Comparison of ENCODE assay signal across 15 cellular contexts in genomic region chr9:2153599-2154217, GRCh38.
"Had no signal": no experiment of that assay in that cellular context is flagged by ENCODE, and none has a peak within 500 bp of the region (broad histone marks: within the 10 kb centered on the region; RNA-seq: fewer than 3 reads in every experiment).

No MANE protein-coding gene starts in this region.

- H3K4me3 Mint-ChIP-seq: activated CD4-positive, alpha-beta T cell treated with anti-CD3 and anti-CD28 coated beads, Interleukin-2, amount 10 ng/mL, durations not matched to agents 7 days and 5 days; activated naive CD8-positive, alpha-beta T cell treated with anti-CD3 and anti-CD28 coated beads, Interleukin-2, amount 50 U/mL, for 24 hours; neural crest cell; WTC11 had no signal

- H3K27ac Mint-ChIP-seq: activated CD4-positive, alpha-beta T cell treated with anti-CD3 and anti-CD28 coated beads, Interleukin-2, amount 10 ng/mL, durations not matched to agents 7 days and 5 days had no signal

- H3K36me3 ChIP-seq: ascending aorta, cardiac muscle cell, ovary, thoracic aorta had no signal

- H3K27me3 Mint-ChIP-seq: activated CD4-positive, alpha-beta T cell treated with anti-CD3 and anti-CD28 coated beads, Interleukin-2, amount 10 ng/mL, durations not matched to agents 7 days and 5 days; activated naive CD8-positive, alpha-beta T cell treated with anti-CD3 and anti-CD28 coated beads, Interleukin-2, amount 50 U/mL, for 24 hours had no signal

- H3K27ac ChIP-seq: ascending aorta, cardiac muscle cell, ovary, stomach, thoracic aorta had no signal

- DNase-seq: activated CD4-positive, alpha-beta T cell treated with anti-CD3 and anti-CD28 coated beads, Interleukin-2, amount 10 ng/mL, durations not matched to agents 7 days and 5 days; activated CD8-positive, alpha-beta memory T cell treated with anti-CD3 and anti-CD28 coated beads for 24 hours; activated gamma-delta T cell; activated naive CD8-positive, alpha-beta T cell treated with anti-CD3 and anti-CD28 coated beads, Interleukin-2, amount 50 U/mL, for 24 hours; effector CD8-positive, alpha-beta T cell; glutamatergic neuron; ovary; SK-N-SH; stimulated activated CD4-positive, alpha-beta T cell treated with anti-CD3 and anti-CD28 coated beads, Interleukin-4, amount 100 ng/mL, for 1 hour; stomach had no signal

- H3K27me3 ChIP-seq: ascending aorta, cardiac muscle cell, ovary, stomach had no signal

- H3K4me3 ChIP-seq: ascending aorta, cardiac muscle cell, ovary, stomach, thoracic aorta had no signal

- H3K9me3 Mint-ChIP-seq: activated naive CD8-positive, alpha-beta T cell treated with anti-CD3 and anti-CD28 coated beads, Interleukin-2, amount 50 U/mL, for 24 hours had no signal

- H3K9ac ChIP-seq: SK-N-SH had no signal

- H3K9me3 ChIP-seq: ascending aorta, ovary, SK-N-SH, stomach, thoracic aorta had no signal

- H3K4me2 ChIP-seq: SK-N-SH had no signal

- ATAC-seq: activated naive CD8-positive, alpha-beta T cell treated with anti-CD3 and anti-CD28 coated beads, Interleukin-2, amount 50 U/mL, for 24 hours; WTC11 had no signal
